In the genomic region with DNA sequence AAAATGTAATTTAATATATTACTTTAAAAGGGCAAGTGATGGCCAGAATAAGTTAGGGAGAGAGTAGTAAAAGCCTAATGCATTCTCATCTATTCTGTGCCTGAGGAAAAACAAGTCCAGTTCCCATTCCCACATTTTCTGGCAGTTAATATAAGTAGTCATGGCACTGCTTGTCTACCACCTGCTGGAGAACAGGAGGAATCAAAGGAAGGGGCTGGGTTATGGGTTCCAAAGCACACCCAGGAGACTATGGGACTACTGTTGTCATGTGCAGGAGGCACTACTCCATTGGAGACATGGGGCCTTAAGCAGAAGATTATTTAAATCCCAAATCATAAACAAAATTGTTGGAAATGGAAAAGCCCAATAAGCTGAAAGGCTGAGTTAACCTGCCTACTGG, we compare ENCODE assay signal across 1 cellular context.
TF ChIP-seq lines count a peak whose summit lies in the region.

No MANE protein-coding gene starts in this region.

TF ChIP-seq in HCT116, 20 proteins besides CTCF, POLR2A, EP300 and RAD21 (continued from another document):
- TF ChIP-seq ZBTB33 (IDR thresholded peaks at IDR 0.05; ENCODE audit: extremely low read depth, insufficient replicate concordance, low read length), result no peak
- no peak for TF ChIP-seq ELF1 (IDR thresholded peaks at IDR 0.05; ENCODE audit: borderline replicate concordance, low read depth)
- no peak for TF ChIP-seq FOSL1 (IDR thresholded peaks at IDR 0.05; ENCODE audit: low read depth)
- no peak for TF ChIP-seq TCF7L2 (IDR thresholded peaks at IDR 0.05; ENCODE audit: borderline replicate concordance, extremely low read depth, insufficient read depth, insufficient read length)
- TF ChIP-seq EZH2phosphoT487 (IDR thresholded peaks at IDR 0.05; ENCODE audit: borderline replicate concordance), result no peak
- TF ChIP-seq CBX3 (IDR thresholded peaks at IDR 0.05; ENCODE audit: low read depth), result no peak
TF ChIP-seq in HCT116: peak in this region for 0.
